In the genomic region with DNA sequence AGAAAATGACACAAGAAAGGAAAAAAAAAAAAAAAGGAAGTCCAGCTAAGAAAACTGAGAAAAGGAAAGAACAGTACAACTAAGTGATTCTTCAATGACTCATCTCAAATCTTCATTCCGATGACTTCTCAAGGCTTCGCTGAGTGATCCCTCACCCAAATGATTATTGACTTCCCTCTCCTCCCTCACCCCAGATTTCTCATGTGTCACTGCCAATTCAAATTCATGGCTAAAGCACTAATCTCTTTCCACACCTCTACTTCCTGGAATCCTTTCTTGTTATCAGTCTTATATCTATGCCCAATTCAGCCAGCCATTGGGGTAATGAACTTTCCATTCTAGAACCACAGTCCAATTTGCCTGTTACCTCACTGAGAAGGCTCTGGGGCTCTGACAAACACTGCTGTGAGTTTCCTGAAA, we compare ENCODE assay signal across 9 cellular contexts. TPM values are rescaled to one million over a fixed set of nuclear protein-coding genes. Genes with fewer than 3 reads are reported as not detected.
DNase-seq lines count a peak whose midpoint lies in the region; ATAC-seq and TF ChIP-seq lines count a peak whose summit lies in the region.
"Had no signal": no experiment of that assay in that cellular context is flagged by ENCODE, and none has a peak within 500 bp of the region (broad histone marks: within the 10 kb centered on the region; RNA-seq: fewer than 3 reads in every experiment).

No MANE protein-coding gene starts in this region.

- H3K4me1 Mint-ChIP-seq in naive thymus-derived CD8-positive, alpha-beta T cell: peaks cover 6 to 19% (median 8%) of the 10 kb centered on the region in 4 donors

- no peak overlapping the region for H3K4ac ChIP-seq in mesenchymal stem cell (ENCODE audit: low read depth in 1 of 2, low read length in 2 of 2)

- no peak overlapping the region for H2BK120ac ChIP-seq in mesenchymal stem cell (ENCODE audit: low read depth, low read length)

- peak; percentile 73 for ATAC-seq in GM18868 (IDR thresholded peaks at IDR 0.05; ENCODE audit: unreplicated experiment)
- ATAC-seq in HG02870 (IDR thresholded peaks at IDR 0.05; ENCODE audit: unreplicated experiment): peak; percentile 68
- no peak for ATAC-seq in naive thymus-derived CD8-positive, alpha-beta T cell

- peaks cover 0 to 1% (median 0%) of the 10 kb centered on the region in 5 donors for H3K27me3 Mint-ChIP-seq in naive thymus-derived CD8-positive, alpha-beta T cell

- H3K23ac ChIP-seq in mesenchymal stem cell (ENCODE audit: low read length in 2 of 2): no peak overlapping the region

- no peaks in the 10 kb centered on the region for H4K20me1 ChIP-seq in PC-9 (ENCODE audit: insufficient read depth)

- peak; percentile 41 to 92 for DNase-seq in PC-9
- DNase-seq in mesenchymal stem cell: peak; percentile 29
- DNase-seq in naive thymus-derived CD8-positive, alpha-beta T cell: no peak
- no peak for DNase-seq in UCSD-AML1 (lab: John Stamatoyannopoulos, UW; ENCODE audit: unreplicated experiment)
- DNase-seq in ACHN: no peak
- DNase-seq in stimulated activated CD4-positive, alpha-beta T cell treated with anti-CD3 and anti-CD28 coated beads, Interleukin-12 subunit alpha, Interleukin-12 subunit beta, amount 100 ng/mL, for 4 hours: no peak

- no peak for TF ChIP-seq CTCF in PC-9 (conservative IDR thresholded peaks at IDR 0.05)

- H2BK12ac ChIP-seq in mesenchymal stem cell (ENCODE audit: low read length in 2 of 2): no peak overlapping the region

- H3F3A ChIP-seq in PC-9 (ENCODE audit: insufficient read depth, low read depth): peaks cover 28% of the 10 kb centered on the region

- in situ Hi-C loops in ACHN (cut with HindIII; ENCODE audit: low pct_ligation_motif_present, low pct_unique_long_range_greater_than_20kb, low sequenced_read_pairs): no loop called here

- no peak overlapping the region for H3K14ac ChIP-seq in mesenchymal stem cell (ENCODE audit: low read length in 2 of 2)

- H3K4me3 ChIP-seq in PC-9 (no peak overlapping the region), mesenchymal stem cell (ENCODE audit: insufficient read depth in 1 of 2, low read depth in 1 of 2, low read length in 2 of 2) (no peak overlapping the region)
- H3K4me3 ChIP-seq: cardiac muscle cell had no signal

- peak overlapping the region; percentile 87 for H3K27ac ChIP-seq in PC-9
- H3K27ac ChIP-seq in mesenchymal stem cell (ENCODE audit: low read length, poor library complexity, severe bottlenecking): no peak overlapping the region
- H3K27ac ChIP-seq: cardiac muscle cell had no signal

- H3K9ac ChIP-seq in mesenchymal stem cell (ENCODE audit: low read length): no peak overlapping the region

- no peak overlapping the region for H4K8ac ChIP-seq in mesenchymal stem cell (ENCODE audit: low read length)

- WGBS in mesenchymal stem cell: 37% methylated on average over 2 of the region's 2 CpGs

- H3K36me3 ChIP-seq in PC-9 (ENCODE audit: low read depth): no peaks in the 10 kb centered on the region
- no peaks in the 10 kb centered on the region for H3K36me3 ChIP-seq in mesenchymal stem cell (ENCODE audit: control insufficient read depth in 1 of 2, insufficient read depth in 2 of 2, low read depth in 1 of 2, low read length in 2 of 2)
- H3K36me3 ChIP-seq: cardiac muscle cell had no signal

- H3K9me2 ChIP-seq in PC-9 (ENCODE audit: insufficient read depth): no peaks in the 10 kb centered on the region

- H3K36me3 Mint-ChIP-seq in naive thymus-derived CD8-positive, alpha-beta T cell: peaks cover 0 to 27% (median 17%) of the 10 kb centered on the region in 3 donors

- H2BK5ac ChIP-seq in mesenchymal stem cell (ENCODE audit: low read depth, low read length, poor library complexity, severe bottlenecking): no peak overlapping the region

- H3K9me3 Mint-ChIP-seq in naive thymus-derived CD8-positive, alpha-beta T cell: peaks cover 0 to 26% (median 17%) of the 10 kb centered on the region in 9 donors

- POLR2A ChIA-PET in PC-9 (lab: Charles Lee; ENCODE audit: unreplicated experiment): interaction anchor here (0.5 kb wide), 1 partner anchor 74 kb away, joined by 3 read pairs; no protein-coding TSS in a partner anchor
- POLR2A ChIA-PET in naive thymus-derived CD8-positive, alpha-beta T cell (lab: Charles Lee): no interaction called here

- H2AK5ac ChIP-seq in mesenchymal stem cell (ENCODE audit: low read length, severe bottlenecking): no peak overlapping the region

- H2BK15ac ChIP-seq in mesenchymal stem cell (ENCODE audit: low read depth, poor library complexity, severe bottlenecking): no peak overlapping the region

- peaks cover 36% of the 10 kb centered on the region for H3K4me1 ChIP-seq in PC-9 (replicated peaks; ENCODE audit: insufficient read depth)
- H3K4me1 ChIP-seq in mesenchymal stem cell (ENCODE audit: control insufficient read depth, insufficient read depth, low read depth, low read length): no peaks in the 10 kb centered on the region

- no peak overlapping the region for H4K91ac ChIP-seq in mesenchymal stem cell (ENCODE audit: low read length)

- H3K4me3 Mint-ChIP-seq in naive thymus-derived CD8-positive, alpha-beta T cell: no peak overlapping the region

- intact Hi-C loops in PC-9 (cut with micrococcal nuclease; ENCODE audit: unreplicated experiment): loop anchor here (1.0 to 5.0 kb wide), 3 partner anchors 26 to 74 kb away; no protein-coding TSS in a partner anchor

- H3K4me2 ChIP-seq in PC-9: peak overlapping the region; percentile 49
- no peak overlapping the region for H3K4me2 ChIP-seq in mesenchymal stem cell (ENCODE audit: low read length, poor library complexity, severe bottlenecking)

- no peaks in the 10 kb centered on the region for H3K79me2 ChIP-seq in PC-9 (ENCODE audit: low read depth)

- BruUV-seq in PC-9 (replicated peaks; lab: Mats Ljungman, UMichigan): no TSS peak

- peaks cover 26% of the 10 kb centered on the region for H3K9me3 ChIP-seq in PC-9 (ENCODE audit: insufficient read depth, low read depth)
- peaks cover 16% of the 10 kb centered on the region for H3K9me3 ChIP-seq in mesenchymal stem cell (ENCODE audit: control insufficient read depth, low read length)

- H3K18ac ChIP-seq in mesenchymal stem cell (ENCODE audit: low read depth in 1 of 2, low read length in 2 of 2): no peak overlapping the region

- H3K27ac Mint-ChIP-seq in naive thymus-derived CD8-positive, alpha-beta T cell: no peak overlapping the region

- CTCF ChIA-PET in PC-9 (lab: Charles Lee): no interaction called here

- no peak overlapping the region for H2AFZ ChIP-seq in PC-9
- H2AFZ ChIP-seq in mesenchymal stem cell (ENCODE audit: low read depth, low read length): no peak overlapping the region

- H3K79me1 ChIP-seq in mesenchymal stem cell (replicated peaks; ENCODE audit: low read length, poor library complexity, severe bottlenecking): no peaks in the 10 kb centered on the region

- H3K27me3 ChIP-seq in PC-9 (ENCODE audit: insufficient read depth, low read depth) (no peaks in the 10 kb centered on the region), mesenchymal stem cell (ENCODE audit: control insufficient read depth in 1 of 2, insufficient read depth in 1 of 2, low read length in 2 of 2) (no peaks in the 10 kb centered on the region)
- H3K27me3 ChIP-seq: cardiac muscle cell had no signal

RNA-seq across cellular contexts. Expression of a gene that starts 7.2 kb away (rescaled TPM):
- total RNA-seq in PC-9 (2021): not detected in 2 replicates
- polyA plus RNA-seq in mesenchymal stem cell (2013, experiment 1 of 2): not detected
- not detected for polyA plus RNA-seq in mesenchymal stem cell (2013, experiment 2 of 2)
- under 1 TPM in 1 of 2 experiments, not detected in 1; 0.08 TPM for total RNA-seq in naive thymus-derived CD8-positive, alpha-beta T cell
- not detected for polyA plus RNA-seq in naive thymus-derived CD8-positive, alpha-beta T cell

RNA-seq across cellular contexts. Expression of a gene that starts 31.0 kb away (rescaled TPM):
- not detected in 2 replicates for total RNA-seq in PC-9 (2021)
- polyA plus RNA-seq in mesenchymal stem cell (2013, experiment 1 of 2): not detected
- polyA plus RNA-seq in mesenchymal stem cell (2013, experiment 2 of 2): not detected
- not detected for total RNA-seq in naive thymus-derived CD8-positive, alpha-beta T cell
- polyA plus RNA-seq in naive thymus-derived CD8-positive, alpha-beta T cell: not detected
- total RNA-seq: cardiac muscle cell had no signal

Comparison
In these comparisons a context has a peak if more than half of its experiments do, and no peak if none do; other contexts are left out.
1. ATAC-seq: peak in GM18868 (single experiment) and HG02870 (single experiment); none in naive thymus-derived CD8-positive, alpha-beta T cell (0 of 2).
2. DNase-seq: peak in PC-9 (2 of 2) and mesenchymal stem cell (single experiment); none in naive thymus-derived CD8-positive, alpha-beta T cell (0 of 10), UCSD-AML1 (single experiment), ACHN (single experiment) and stimulated activated CD4-positive, alpha-beta T cell treated with anti-CD3 and anti-CD28 coated beads, Interleukin-12 subunit alpha, Interleukin-12 subunit beta, amount 100 ng/mL, for 4 hours (single experiment).